In genomic region chr6:56693246-56693607, GRCh38 we compare ENCODE assay signal across 8 cellular contexts. TPM values are rescaled to one million over a fixed set of nuclear protein-coding genes. Genes with fewer than 3 reads are reported as not detected.
DNase-seq lines count a peak whose midpoint lies in the region; ATAC-seq and TF ChIP-seq lines count a peak whose summit lies in the region.

No MANE protein-coding gene starts in this region.

- DNase-seq in AG04449 (ENCODE audit: low read depth, low spot score) (peak; percentile 90), NCI-H1105 (lab: John Stamatoyannopoulos, UW) (peak; percentile 62), OCI-LY7 (ENCODE audit: low spot score) (no peak), T-helper 9 cell (no peak), T-helper 17 cell (no peak)

- no peaks in the 10 kb centered on the region for H3K79me2 ChIP-seq in OCI-LY7 (ENCODE audit: insufficient read depth, low read depth, low read length)

- H3K9me3 ChIP-seq in mucosa of stomach (ENCODE audit: control insufficient read depth, low read length) (no peaks in the 10 kb centered on the region), OCI-LY7 (ENCODE audit: low read length) (no peaks in the 10 kb centered on the region), T-helper 17 cell (ENCODE audit: control insufficient read depth, low read length, poor library complexity, severe bottlenecking) (no peaks in the 10 kb centered on the region)

- H3K4me2 ChIP-seq in OCI-LY7 (ENCODE audit: low read length) = no peak overlapping the region

- H3K4me3 ChIP-seq in AG04449 (ENCODE audit: low read depth, low read length) = no peak overlapping the region
- H3K4me3 ChIP-seq in mucosa of stomach (ENCODE audit: low read length) = no peak overlapping the region
- H3K4me3 ChIP-seq in OCI-LY7 (ENCODE audit: low read depth, low read length, poor library complexity, severe bottlenecking) = no peak overlapping the region

- H3K27ac ChIP-seq in OCI-LY7 (ENCODE audit: low read depth, low read length, poor library complexity, severe bottlenecking) = no peak overlapping the region

- H4K20me1 ChIP-seq in OCI-LY7 (ENCODE audit: insufficient read depth, low read length) = no peaks in the 10 kb centered on the region

- no peak overlapping the region for H2AFZ ChIP-seq in OCI-LY7 (ENCODE audit: low read length)

- H3K4me3 Mint-ChIP-seq in dendritic cell treated with granulocyte-macrophage colony-stimulating factor and Interleukin-4, amounts not matched to agents 40 ng/mL and 50 ng/mL, for 4 days = no peak overlapping the region
- no peak overlapping the region for H3K4me3 Mint-ChIP-seq in T-helper 17 cell

- no peaks in the 10 kb centered on the region for H3K27me3 Mint-ChIP-seq in dendritic cell treated with granulocyte-macrophage colony-stimulating factor and Interleukin-4, amounts not matched to agents 40 ng/mL and 50 ng/mL, for 4 days
- H3K27me3 Mint-ChIP-seq in T-helper 17 cell = no peaks in the 10 kb centered on the region

- BruUV-seq in OCI-LY7 (replicated peaks; lab: Mats Ljungman, UMichigan) = no TSS peak

- H3K9ac ChIP-seq in mucosa of stomach (ENCODE audit: low read length) = peak overlapping the region; percentile 31

- H3K36me3 ChIP-seq in mucosa of stomach (ENCODE audit: control insufficient read depth, insufficient read depth, low read length) = no peaks in the 10 kb centered on the region
- no peaks in the 10 kb centered on the region for H3K36me3 ChIP-seq in OCI-LY7 (ENCODE audit: insufficient read depth, low read length)

- H3K4me1 ChIP-seq in mucosa of stomach (ENCODE audit: control insufficient read depth, insufficient read depth, low read length) (peaks cover 27% of the 10 kb centered on the region), OCI-LY7 (ENCODE audit: insufficient read depth, low read length, poor library complexity, severe bottlenecking) (no peaks in the 10 kb centered on the region)

- POLR2A ChIA-PET in AG04449 (lab: Yijun Ruan, JAX) = interaction anchor here (0.7 to 1.7 kb wide), 4 partner anchors 9 to 158 kb away, joined by 3 to 9 read pairs (median 4); no protein-coding TSS in a partner anchor
- POLR2A ChIA-PET in OCI-LY7 (lab: Charles Lee) = interaction anchor here (1.9 kb wide), 1 partner anchor 15 kb away, joined by 11 read pairs; no protein-coding TSS in a partner anchor

- peaks cover 22% of the 10 kb centered on the region for H3K4me1 Mint-ChIP-seq in dendritic cell treated with granulocyte-macrophage colony-stimulating factor and Interleukin-4, amounts not matched to agents 40 ng/mL and 50 ng/mL, for 4 days (ENCODE audit: low read depth)
- H3K4me1 Mint-ChIP-seq in T-helper 17 cell = peaks cover 2% of the 10 kb centered on the region

- CTCF ChIA-PET in AG04449 (lab: Yijun Ruan, JAX) = interaction anchor here (0.7 to 5.6 kb wide), 9 partner anchors 15 to 158 kb away, joined by 3 to 31 read pairs (median 3); partner anchors contain the start of gene DST
- CTCF ChIA-PET in OCI-LY7 (lab: Charles Lee; ENCODE audit: unreplicated experiment) = no interaction called here

- H3K9me3 Mint-ChIP-seq in dendritic cell treated with granulocyte-macrophage colony-stimulating factor and Interleukin-4, amounts not matched to agents 40 ng/mL and 50 ng/mL, for 4 days = no peaks in the 10 kb centered on the region

- TF ChIP-seq CTCF in AG04449 (IDR thresholded peaks at IDR 0.05; ENCODE audit: insufficient read depth, low read length, missing control alignments) (no peak), OCI-LY7 (conservative IDR thresholded peaks at IDR 0.05; ENCODE audit: low read length) (no peak)

- intact Hi-C loops in dendritic cell treated with granulocyte-macrophage colony-stimulating factor and Interleukin-4, amounts not matched to agents 40 ng/mL and 50 ng/mL, for 4 days (cut with micrococcal nuclease) = no loop called here
- intact Hi-C loops in OCI-LY7 (cut with micrococcal nuclease; ENCODE audit: unreplicated experiment) = no loop called here

- peak overlapping the region; percentile 70 for H3K27ac Mint-ChIP-seq in dendritic cell treated with granulocyte-macrophage colony-stimulating factor and Interleukin-4, amounts not matched to agents 40 ng/mL and 50 ng/mL, for 4 days
- no peak overlapping the region for H3K27ac Mint-ChIP-seq in T-helper 17 cell

- H3K9me2 ChIP-seq in OCI-LY7 (ENCODE audit: insufficient read depth, low read length) = no peaks in the 10 kb centered on the region

- ATAC-seq in GM21737 (IDR thresholded peaks at IDR 0.05; ENCODE audit: unreplicated experiment) (no peak), T-helper 17 cell (no peak)

- H3K27me3 ChIP-seq in mucosa of stomach (ENCODE audit: control insufficient read depth, insufficient read depth, low read length) = no peaks in the 10 kb centered on the region

- H3K36me3 Mint-ChIP-seq in dendritic cell treated with granulocyte-macrophage colony-stimulating factor and Interleukin-4, amounts not matched to agents 40 ng/mL and 50 ng/mL, for 4 days (ENCODE audit: low read depth) = peaks cover 15% of the 10 kb centered on the region
- H3K36me3 Mint-ChIP-seq in T-helper 17 cell (ENCODE audit: low read depth) = peaks cover 6% of the 10 kb centered on the region

RNA-seq across cellular contexts. Expression of gene DST, which starts 50.5 kb away (rescaled TPM):
- total RNA-seq in OCI-LY7 (2014; rRNA removed; shearing (Covaris generic)) = 5.0 and 8.4 TPM in 2 replicates
- total RNA-seq in OCI-LY7 (2022) (19.4 and 19.6 TPM in 2 replicates), T-helper 17 cell (10 to 100 TPM; 12.6 to 29.6 TPM)

Comparison
In these comparisons a context has a peak if more than half of its experiments do, and no peak if none do; other contexts are left out.
1. DNase-seq: peak in AG04449 (single experiment) and NCI-H1105 (single experiment); none in OCI-LY7 (single experiment), T-helper 9 cell (single experiment) and T-helper 17 cell (0 of 3).